Comparison of ENCODE assay signal across 8 cellular contexts in the genomic region with DNA sequence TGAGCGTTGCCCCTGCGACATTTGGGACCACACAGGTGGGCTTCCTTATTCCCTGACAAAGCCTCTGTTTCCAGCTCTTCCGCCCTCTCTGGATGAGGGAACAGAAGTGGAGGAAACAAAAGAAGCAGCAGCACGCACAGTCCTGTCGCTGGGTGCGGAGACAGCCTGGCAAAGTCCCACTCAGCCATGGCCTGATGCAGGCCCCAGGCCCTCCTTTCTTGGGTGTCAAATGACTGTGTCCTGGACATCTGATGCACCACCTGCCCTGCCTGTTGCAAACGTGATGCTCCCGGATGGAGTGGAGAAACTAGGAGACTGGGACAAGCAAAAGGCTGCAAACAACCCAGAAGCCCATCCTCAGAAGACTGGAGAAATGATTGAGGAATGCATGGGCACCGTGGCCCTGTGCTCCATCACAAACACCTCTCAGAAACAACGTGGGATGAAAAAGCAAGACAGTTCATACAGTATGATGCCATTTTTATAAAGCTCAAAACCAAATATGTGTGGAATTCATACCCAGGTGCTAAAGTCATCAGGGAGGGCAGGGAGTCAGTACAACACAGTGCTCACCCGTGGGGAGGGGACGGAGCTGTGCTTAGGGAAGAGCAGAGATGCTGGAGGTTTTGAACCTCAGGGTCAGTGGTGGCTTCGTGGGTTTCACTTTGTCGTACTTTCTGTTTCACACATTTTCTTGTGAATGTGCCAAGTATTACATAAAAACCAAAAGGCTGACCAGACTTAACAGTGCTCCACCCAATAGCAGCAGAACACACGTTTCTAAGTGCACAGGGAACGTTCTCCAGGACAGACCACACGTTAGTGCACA. TPM values are rescaled to one million over a fixed set of nuclear protein-coding genes. Genes with fewer than 3 reads are reported as not detected.
DNase-seq lines count a peak whose midpoint lies in the region; ATAC-seq and TF ChIP-seq lines count a peak whose summit lies in the region.

No MANE protein-coding gene starts in this region.

- H3K4me3 ChIP-seq in H7 (ENCODE audit: insufficient read depth, low read depth, low read length): no peak overlapping the region

- H3K27ac Mint-ChIP-seq in nephron: peak overlapping the region; percentile 99 to 100 (median 99)

- peak overlapping the region in 1 of 3 experiments; percentile 13 for H3K4me3 Mint-ChIP-seq in nephron

- DNase-seq in H7: peak; percentile 41
- DNase-seq in NCI-H226: peak; percentile 82
- peak; percentile 19 for DNase-seq in dermis blood vessel endothelial cell
- no peak for DNase-seq in stimulated activated CD4-positive, alpha-beta T cell treated with anti-CD3 and anti-CD28 coated beads, Interleukin-4, amount 100 ng/mL, for 4 hours
- no peak for DNase-seq in SHP77 (lab: John Stamatoyannopoulos, UW)

- no peaks in the 10 kb centered on the region for H3K9me3 Mint-ChIP-seq in nephron

- H3K4me1 Mint-ChIP-seq in nephron: peaks cover 42% of the 10 kb centered on the region

- peaks cover 4% of the 10 kb centered on the region for H3K27me3 Mint-ChIP-seq in nephron (ENCODE audit: low read depth)

- TF ChIP-seq CTCF in nephron (IDR thresholded peaks at IDR 0.05; ENCODE audit: unreplicated experiment in 3 of 3): no peak

- H3K27me3 ChIP-seq in H7 (ENCODE audit: control insufficient read depth, insufficient read depth, low read length): no peaks in the 10 kb centered on the region

- peaks cover 27% of the 10 kb centered on the region for H3K36me3 Mint-ChIP-seq in nephron (ENCODE audit: low read depth)

- H3K36me3 ChIP-seq in H7 (replicated peaks; ENCODE audit: control insufficient read depth, insufficient read depth, low read length): peaks cover 24% of the 10 kb centered on the region

- ATAC-seq in GM18511 (IDR thresholded peaks at IDR 0.05; ENCODE audit: unreplicated experiment) (peak; percentile 78), GM19467 (IDR thresholded peaks at IDR 0.05; ENCODE audit: unreplicated experiment) (no peak)

RNA-seq across cellular contexts. Expression of a gene that starts 20.9 kb away (rescaled TPM):
- 16.6 and 17.9 TPM in 2 replicates for total RNA-seq in H7 (2014; rRNA removed; shearing (Covaris generic))
- 10.5 and 10.6 TPM in 2 replicates for total RNA-seq in dermis blood vessel endothelial cell

RNA-seq across cellular contexts. Expression of a gene that starts 26.9 kb away (rescaled TPM):
- total RNA-seq in H7 (2014; rRNA removed; shearing (Covaris generic)): 3,731 and 4,122 TPM in 2 replicates
- total RNA-seq in dermis blood vessel endothelial cell: 3,103 and 4,000 TPM in 2 replicates

Comparison
In these comparisons a context has a peak if more than half of its experiments do, and no peak if none do; other contexts are left out.
1. DNase-seq: peak in H7 (single experiment), NCI-H226 (single experiment) and dermis blood vessel endothelial cell (single experiment); none in stimulated activated CD4-positive, alpha-beta T cell treated with anti-CD3 and anti-CD28 coated beads, Interleukin-4, amount 100 ng/mL, for 4 hours (0 of 2) and SHP77 (0 of 2).